In genomic region chrX:119695535-119696050, GRCh38 we compare ENCODE assay signal across 19 cellular contexts. TPM values are rescaled to one million over a fixed set of nuclear protein-coding genes. Genes with fewer than 3 reads are reported as not detected.
DNase-seq lines count a peak whose midpoint lies in the region; ATAC-seq and TF ChIP-seq lines count a peak whose summit lies in the region.
"Had no signal": no experiment of that assay in that cellular context is flagged by ENCODE, and none has a peak within 500 bp of the region (broad histone marks: within the 10 kb centered on the region; RNA-seq: fewer than 3 reads in every experiment).

No MANE protein-coding gene starts in this region.

- H4K91ac ChIP-seq in trophoblast cell (ENCODE audit: low read depth, low read length) = no peak overlapping the region

- H4K8ac ChIP-seq in trophoblast cell (ENCODE audit: low read depth, low read length) = no peak overlapping the region

- H2BK120ac ChIP-seq in trophoblast cell (ENCODE audit: insufficient read depth, low read length, poor library complexity) = no peak overlapping the region

- peaks cover 22% of the 10 kb centered on the region for H3K27me3 ChIP-seq in HUES64 (ENCODE audit: insufficient read depth, low read length)
- no peaks in the 10 kb centered on the region for H3K27me3 ChIP-seq in trophoblast cell (ENCODE audit: insufficient read depth, low read length)
- H3K27me3 ChIP-seq: brain microvascular endothelial cell, suprapubic skin had no signal

- H3K27ac ChIP-seq in HUES64 (ENCODE audit: low read depth, low read length) (no peak overlapping the region), trophoblast cell (ENCODE audit: low read depth, low read length) (no peak overlapping the region)
- H3K27ac ChIP-seq: 22Rv1, brain microvascular endothelial cell, suprapubic skin had no signal

- H3K27me3 Mint-ChIP-seq in activated CD8-positive, alpha-beta T cell treated with anti-CD3 and anti-CD28 coated beads, Interleukin-2, amount 10 ng/mL, durations not matched to agents 7 days and 5 days (ENCODE audit: low read depth) = no peaks in the 10 kb centered on the region
- no peaks in the 10 kb centered on the region for H3K27me3 Mint-ChIP-seq in activated CD8-positive, alpha-beta T cell treated with anti-CD3 and anti-CD28 coated beads for 36 hours
- peaks cover 13% of the 10 kb centered on the region for H3K27me3 Mint-ChIP-seq in brain
- H3K27me3 Mint-ChIP-seq: activated naive CD8-positive, alpha-beta T cell treated with anti-CD3 and anti-CD28 coated beads for 36 hours had no signal

- H3K4me1 Mint-ChIP-seq in activated CD8-positive, alpha-beta T cell treated with anti-CD3 and anti-CD28 coated beads, Interleukin-2, amount 10 ng/mL, durations not matched to agents 7 days and 5 days (ENCODE audit: low read depth) = peaks cover 5% of the 10 kb centered on the region
- peaks cover 6% of the 10 kb centered on the region for H3K4me1 Mint-ChIP-seq in activated CD8-positive, alpha-beta T cell treated with anti-CD3 and anti-CD28 coated beads for 36 hours (ENCODE audit: low read depth)
- peaks cover 8% of the 10 kb centered on the region for H3K4me1 Mint-ChIP-seq in brain

- peaks cover 10% of the 10 kb centered on the region for H3K79me1 ChIP-seq in trophoblast cell (ENCODE audit: low read length)

- H3K4me1 ChIP-seq in HUES64 (ENCODE audit: insufficient read depth, low read length) = peaks cover 25% of the 10 kb centered on the region
- peaks cover 3 to 8% of the 10 kb centered on the region in 2 experiments for H3K4me1 ChIP-seq in trophoblast cell (ENCODE audit: control insufficient read depth in 1 of 2, insufficient read depth in 2 of 2, low read length in 2 of 2)

- no peak overlapping the region for H2AFZ ChIP-seq in trophoblast cell (ENCODE audit: insufficient read depth, low read length, poor library complexity)

- H3K4me2 ChIP-seq in trophoblast cell (ENCODE audit: low read length) = no peak overlapping the region

- H3K4me3 ChIP-seq in HUES64 (ENCODE audit: low read length) (peak overlapping the region; percentile 78; the same call in 1 of the 2 replicates), trophoblast cell (ENCODE audit: low read depth, low read length) (no peak overlapping the region)
- H3K4me3 ChIP-seq: suprapubic skin had no signal

- H2BK5ac ChIP-seq in trophoblast cell (ENCODE audit: low read depth, low read length, poor library complexity) = no peak overlapping the region

- no peak overlapping the region for H3K9ac ChIP-seq in HUES64 (ENCODE audit: low read depth, low read length)
- H3K9ac ChIP-seq in trophoblast cell (ENCODE audit: low read length) = no peak overlapping the region

- H3K4ac ChIP-seq in trophoblast cell (ENCODE audit: low read depth, low read length) = no peak overlapping the region

- no peak for TF ChIP-seq CTCF in activated CD8-positive, alpha-beta T cell treated with anti-CD3 and anti-CD28 coated beads for 36 hours (IDR thresholded peaks at IDR 0.05)
- TF ChIP-seq CTCF in brain (conservative IDR thresholded peaks at IDR 0.05) = no peak

- peak overlapping the region; percentile 25 for H4K12ac ChIP-seq in trophoblast cell (ENCODE audit: low read depth, low read length)

- H3K36me3 Mint-ChIP-seq in activated CD8-positive, alpha-beta T cell treated with anti-CD3 and anti-CD28 coated beads, Interleukin-2, amount 10 ng/mL, durations not matched to agents 7 days and 5 days (ENCODE audit: low read depth) = peaks cover 17% of the 10 kb centered on the region
- peaks cover 17% of the 10 kb centered on the region for H3K36me3 Mint-ChIP-seq in activated CD8-positive, alpha-beta T cell treated with anti-CD3 and anti-CD28 coated beads for 36 hours (ENCODE audit: low read depth)
- no peaks in the 10 kb centered on the region for H3K36me3 Mint-ChIP-seq in brain

- H3K79me2 ChIP-seq in trophoblast cell (ENCODE audit: control insufficient read depth, insufficient read depth, low read length, poor library complexity) = peaks cover 6% of the 10 kb centered on the region

- no peak overlapping the region for H3K23ac ChIP-seq in trophoblast cell (ENCODE audit: low read length)

- no peak overlapping the region for H3K4me3 Mint-ChIP-seq in activated CD8-positive, alpha-beta T cell treated with anti-CD3 and anti-CD28 coated beads, Interleukin-2, amount 10 ng/mL, durations not matched to agents 7 days and 5 days
- no peak overlapping the region for H3K4me3 Mint-ChIP-seq in activated CD8-positive, alpha-beta T cell treated with anti-CD3 and anti-CD28 coated beads for 36 hours
- peak overlapping the region in 4 of 5 experiments; percentile 2 to 46 (median 10) for H3K4me3 Mint-ChIP-seq in brain
- H3K4me3 Mint-ChIP-seq: activated naive CD8-positive, alpha-beta T cell treated with anti-CD3 and anti-CD28 coated beads for 36 hours had no signal

- H3K18ac ChIP-seq in trophoblast cell (ENCODE audit: low read length) = no peak overlapping the region

- no peak overlapping the region for H2AK5ac ChIP-seq in trophoblast cell (ENCODE audit: low read length)

- H3K36me3 ChIP-seq in HUES64 (ENCODE audit: insufficient read depth, low read length) = no peaks in the 10 kb centered on the region
- no peaks in the 10 kb centered on the region for H3K36me3 ChIP-seq in trophoblast cell (ENCODE audit: control insufficient read depth in 1 of 2, insufficient read depth in 2 of 2, low read length in 2 of 2)
- H3K36me3 ChIP-seq: brain microvascular endothelial cell, suprapubic skin had no signal

- no peak overlapping the region for H2BK12ac ChIP-seq in trophoblast cell (ENCODE audit: low read length)

- WGBS in HUES64 = 87% methylated on average over 12 of the region's 12 CpGs
- WGBS in trophoblast cell (ENCODE audit: extremely low coverage, insufficient coverage, insufficient read length) = no CpG with 5 or more reads among the region's 12 CpGs

- H3K9me3 ChIP-seq in HUES64 (ENCODE audit: insufficient read depth, low read depth, low read length) = no peaks in the 10 kb centered on the region
- no peaks in the 10 kb centered on the region for H3K9me3 ChIP-seq in trophoblast cell (ENCODE audit: insufficient read depth, low read depth, low read length)
- H3K9me3 ChIP-seq: suprapubic skin had no signal

- POLR2A ChIA-PET in activated CD8-positive, alpha-beta T cell treated with anti-CD3 and anti-CD28 coated beads, Interleukin-2, amount 10 ng/mL, durations not matched to agents 7 days and 5 days (lab: Charles Lee) = interaction anchor here (6.5 kb wide), 1 partner anchor 12 kb away, joined by 154 read pairs; no protein-coding TSS in a partner anchor
- POLR2A ChIA-PET in activated CD8-positive, alpha-beta T cell treated with anti-CD3 and anti-CD28 coated beads for 36 hours (lab: Charles Lee) = no interaction called here

- no peaks in the 10 kb centered on the region for H3K9me3 Mint-ChIP-seq in activated CD8-positive, alpha-beta T cell treated with anti-CD3 and anti-CD28 coated beads, Interleukin-2, amount 10 ng/mL, durations not matched to agents 7 days and 5 days (ENCODE audit: insufficient read depth)
- no peaks in the 10 kb centered on the region for H3K9me3 Mint-ChIP-seq in activated CD8-positive, alpha-beta T cell treated with anti-CD3 and anti-CD28 coated beads for 36 hours
- H3K9me3 Mint-ChIP-seq in brain = peaks cover 0 to 17% (median 2%) of the 10 kb centered on the region in 5 experiments
- H3K9me3 Mint-ChIP-seq: activated naive CD8-positive, alpha-beta T cell treated with anti-CD3 and anti-CD28 coated beads for 36 hours had no signal

- CTCF ChIA-PET in activated CD8-positive, alpha-beta T cell treated with anti-CD3 and anti-CD28 coated beads, Interleukin-2, amount 10 ng/mL, durations not matched to agents 7 days and 5 days (lab: Charles Lee) = no interaction called here
- CTCF ChIA-PET in activated CD8-positive, alpha-beta T cell treated with anti-CD3 and anti-CD28 coated beads for 36 hours (lab: Charles Lee) = no interaction called here

- ATAC-seq in activated CD8-positive, alpha-beta T cell treated with anti-CD3 and anti-CD28 coated beads, Interleukin-2, amount 10 ng/mL, durations not matched to agents 7 days and 5 days = no peak
- no peak for ATAC-seq in activated CD8-positive, alpha-beta T cell treated with anti-CD3 and anti-CD28 coated beads for 36 hours
- ATAC-seq in GM18517 (IDR thresholded peaks at IDR 0.05; ENCODE audit: unreplicated experiment) = no peak

- DNase-seq in activated CD8-positive, alpha-beta T cell treated with anti-CD3 and anti-CD28 coated beads, Interleukin-2, amount 10 ng/mL, durations not matched to agents 7 days and 5 days = no peak
- no peak for DNase-seq in activated CD8-positive, alpha-beta T cell treated with anti-CD3 and anti-CD28 coated beads for 36 hours
- DNase-seq in trophoblast cell (no peak), NOMO-1 treated with DMSO at 0.1 percent for 48 hours (lab: John Stamatoyannopoulos, UW; ENCODE audit: unreplicated experiment) (no peak)
- DNase-seq in stimulated activated CD4-positive, alpha-beta T cell treated with anti-CD3 and anti-CD28 coated beads, Interleukin-15, amount 100 ng/mL, for 24 hours = no peak
- DNase-seq: activated CD4-positive, alpha-beta T cell treated with anti-CD3 and anti-CD28 coated beads, Interleukin-2, amount 50 U/mL, for 4 hours; activated naive CD8-positive, alpha-beta T cell treated with anti-CD3 and anti-CD28 coated beads for 36 hours; brain microvascular endothelial cell; DMS153; hypothalamus; kidney; NCI-H146; NCI-H345; stimulated activated CD8-positive, alpha-beta memory T cell treated with anti-CD3 and anti-CD28 coated beads, Interleukin-4, amount 100 ng/mL, for 48 hours had no signal

- intact Hi-C loops in activated CD8-positive, alpha-beta T cell treated with anti-CD3 and anti-CD28 coated beads for 36 hours (cut with micrococcal nuclease) = loop anchor here (10.0 kb wide), 1 partner anchor 59 kb away; the partner anchor contains the start of gene SOWAHD

- H3K14ac ChIP-seq in trophoblast cell (ENCODE audit: low read length) = no peak overlapping the region

- peak overlapping the region; percentile 30 for H3K27ac Mint-ChIP-seq in activated CD8-positive, alpha-beta T cell treated with anti-CD3 and anti-CD28 coated beads, Interleukin-2, amount 10 ng/mL, durations not matched to agents 7 days and 5 days
- no peak overlapping the region for H3K27ac Mint-ChIP-seq in activated CD8-positive, alpha-beta T cell treated with anti-CD3 and anti-CD28 coated beads for 36 hours
- peak overlapping the region in 2 of 5 experiments; percentile 21 to 30 for H3K27ac Mint-ChIP-seq in brain
- H3K27ac Mint-ChIP-seq: activated naive CD8-positive, alpha-beta T cell treated with anti-CD3 and anti-CD28 coated beads for 36 hours had no signal

RNA-seq across cellular contexts. Expression of gene SEPTIN6, which starts 2.6 kb away (rescaled TPM):
- 100 to 1,000 TPM; 303 to 312 TPM for total RNA-seq in activated CD8-positive, alpha-beta T cell treated with anti-CD3 and anti-CD28 coated beads, Interleukin-2, amount 10 ng/mL, durations not matched to agents 7 days and 5 days
- 100 to 1,000 TPM; 205 to 209 TPM for total RNA-seq in activated CD8-positive, alpha-beta T cell treated with anti-CD3 and anti-CD28 coated beads for 36 hours
- 30.7 TPM for polyA plus RNA-seq in HUES64 (2013, experiment 1 of 2)
- 34.6 TPM for polyA plus RNA-seq in HUES64 (2013, experiment 2 of 2)
- 24.0 TPM for polyA plus RNA-seq in brain (ENCODE audit: insufficient read depth, low read depth, low replicate concordance)
- 83.6 and 84.6 TPM in 2 replicates for polyA plus RNA-seq in trophoblast cell (2013)

Comparison
In these comparisons a context has a peak if more than half of its experiments do, and no peak if none do; other contexts are left out.
1. H3K4me3 Mint-ChIP-seq: peak in brain (4 of 5); none in activated CD8-positive, alpha-beta T cell treated with anti-CD3 and anti-CD28 coated beads, Interleukin-2, amount 10 ng/mL, durations not matched to agents 7 days and 5 days (single experiment) and activated CD8-positive, alpha-beta T cell treated with anti-CD3 and anti-CD28 coated beads for 36 hours (single experiment).